Comparison of ENCODE assay signal across 9 cellular contexts in genomic region chr18:43129946-43130523, GRCh38. TPM values are rescaled to one million over a fixed set of nuclear protein-coding genes. Genes with fewer than 3 reads are reported as not detected.
DNase-seq lines count a peak whose midpoint lies in the region; ATAC-seq and TF ChIP-seq lines count a peak whose summit lies in the region.
"Had no signal": no experiment of that assay in that cellular context is flagged by ENCODE, and none has a peak within 500 bp of the region (broad histone marks: within the 10 kb centered on the region; RNA-seq: fewer than 3 reads in every experiment).

No MANE protein-coding gene starts in this region.

- H3K4me3 ChIP-seq in AG10803 (ENCODE audit: low read length) = peak overlapping the region; percentile 60
- H3K4me3 ChIP-seq in MG63 = peak overlapping the region; percentile 38

- H3K27me3 ChIP-seq in MG63 = no peaks in the 10 kb centered on the region

- no peaks in the 10 kb centered on the region for H3K9me3 ChIP-seq in MG63

- DNase-seq in AG10803 (ENCODE audit: low read depth) = peak; percentile 11
- peak; percentile 21 for DNase-seq in MG63
- DNase-seq in astrocyte of the hippocampus (ENCODE audit: low read depth, low spot score) = peak; percentile 26
- DNase-seq in myocyte (ENCODE audit: low read depth) = peak; percentile 2
- no peak for DNase-seq in activated CD4-positive, CD25-positive, alpha-beta regulatory T cell (lab: John Stamatoyannopoulos, UW)
- no peak for DNase-seq in HPDE6-E6E7 (ENCODE audit: extremely low spot score)
- DNase-seq in DMS 273 treated with DMSO at 0.1 percent for 48 hours (lab: John Stamatoyannopoulos, UW) = no peak
- DNase-seq: activated naive CD4-positive, alpha-beta T cell treated with anti-CD3 and anti-CD28 coated beads, Interleukin-2, amount 50 U/mL, for 16 hours had no signal

- no peak for TF ChIP-seq CTCF in AG10803 (conservative IDR thresholded peaks at IDR 0.05; ENCODE audit: low read length)

- ATAC-seq in GM19452 (IDR thresholded peaks at IDR 0.05; ENCODE audit: unreplicated experiment) = no peak

- no peaks in the 10 kb centered on the region for H3K36me3 ChIP-seq in MG63

RNA-seq across cellular contexts. Expression of gene RIT2, which starts 14.6 kb away (rescaled TPM):
- not detected in 2 replicates for total RNA-seq in MG63 (2014; rRNA removed; shearing (Covaris generic); ENCODE audit: low replicate concordance)
- not detected in 2 replicates for total RNA-seq in myocyte
- not detected for polyA plus RNA-seq in myocyte (2012)

Comparison
In these comparisons a context has a peak if more than half of its experiments do, and no peak if none do; other contexts are left out.
1. DNase-seq: peak in AG10803 (single experiment), MG63 (single experiment), astrocyte of the hippocampus (single experiment) and myocyte (single experiment); none in activated CD4-positive, CD25-positive, alpha-beta regulatory T cell (0 of 4), HPDE6-E6E7 (single experiment) and DMS 273 treated with DMSO at 0.1 percent for 48 hours (single experiment).